In genomic region chr11:133955945-133956421, GRCh38 we compare ENCODE assay signal across 9 cellular contexts. TPM values are rescaled to one million over a fixed set of nuclear protein-coding genes. Genes with fewer than 3 reads are reported as not detected.
DNase-seq lines count a peak whose midpoint lies in the region; ATAC-seq and TF ChIP-seq lines count a peak whose summit lies in the region.
"Had no signal": no experiment of that assay in that cellular context is flagged by ENCODE, and none has a peak within 500 bp of the region (broad histone marks: within the 10 kb centered on the region; RNA-seq: fewer than 3 reads in every experiment).

No MANE protein-coding gene starts in this region.

- H3K4me1 ChIP-seq in RWPE2 (ENCODE audit: insufficient read depth, poor library complexity, severe bottlenecking) (peaks cover 6% of the 10 kb centered on the region), esophagus (ENCODE audit: control insufficient read depth in 2 of 2, insufficient read depth in 2 of 2, low read length in 1 of 2) (peaks cover 4 to 6% of the 10 kb centered on the region in 2 donors)
- H3K4me1 ChIP-seq: SJSA1 had no signal

- H3K36me3 ChIP-seq in RWPE2 (ENCODE audit: low read depth) (no peaks in the 10 kb centered on the region), esophagus (ENCODE audit: control insufficient read depth in 2 of 2, insufficient read depth in 2 of 2, low read length in 1 of 2) (no peaks in the 10 kb centered on the region)
- H3K36me3 ChIP-seq: SJSA1 had no signal

- peak; percentile 4 for ATAC-seq in GM19455 (IDR thresholded peaks at IDR 0.05; ENCODE audit: unreplicated experiment)
- ATAC-seq in RWPE2 (ENCODE audit: low read depth): no peak

- peaks cover 20% of the 10 kb centered on the region for H3K27me3 ChIP-seq in RWPE2 (ENCODE audit: insufficient read depth, poor library complexity, severe bottlenecking)
- H3K27me3 ChIP-seq in esophagus (ENCODE audit: control insufficient read depth in 1 of 2, insufficient read depth in 2 of 2, low read length in 2 of 2): peaks cover 0 to 6% of the 10 kb centered on the region in 2 donors

- WGBS in esophagus, 2 donors: 1 to 2% methylated on average over 51 to 58 of the region's 58 CpGs

- H3K9me3 ChIP-seq in RWPE2 (ENCODE audit: severe bottlenecking) (no peaks in the 10 kb centered on the region), esophagus (ENCODE audit: control insufficient read depth in 2 of 2, insufficient read depth in 1 of 2, low read depth in 1 of 2, low read length in 1 of 2) (no peaks in the 10 kb centered on the region)

- no peak for TF ChIP-seq CTCF in RWPE2 (IDR thresholded peaks at IDR 0.05; ENCODE audit: poor library complexity, severe bottlenecking)
- no peak for TF ChIP-seq CTCF in retinal pigment epithelial cell (conservative IDR thresholded peaks at IDR 0.05; ENCODE audit: low read depth, low read length)

- DNase-seq in RWPE2 (ENCODE audit: low spot score) (no peak), retinal pigment epithelial cell (ENCODE audit: low read depth) (no peak), GF-D8 (lab: John Stamatoyannopoulos, UW) (no peak), SKM-1 (lab: John Stamatoyannopoulos, UW; ENCODE audit: unreplicated experiment) (no peak)
- no peak for DNase-seq in activated effector memory CD4-positive, alpha-beta T cell treated with anti-CD3 and anti-CD28 coated beads, Interleukin-2, amount 50 U/mL, for 16 hours
- DNase-seq in NK-92 treated with Interleukin-12 subunit alpha and Interleukin-12 subunit beta, amount 100 ng/mL, for 24 hours (lab: John Stamatoyannopoulos, UW): no peak

- H3K27ac ChIP-seq in RWPE2 (ENCODE audit: poor library complexity, severe bottlenecking) (no peak overlapping the region), esophagus (ENCODE audit: low read depth in 2 of 2, low read length in 1 of 2) (peak overlapping the region; percentile 68 to 69)
- H3K27ac ChIP-seq: SJSA1 had no signal

- H3K4me3 ChIP-seq in RWPE2 (ENCODE audit: severe bottlenecking) (peak overlapping the region; percentile 51), esophagus (ENCODE audit: low read depth in 1 of 2, low read length in 2 of 2) (peak overlapping the region; percentile 47 to 66), retinal pigment epithelial cell (ENCODE audit: low read length) (peak overlapping the region; percentile 70)

RNA-seq across cellular contexts. Expression of gene IGSF9B, which starts 0.8 kb away (rescaled TPM):
- 1 to 10 TPM in 1 of 2 donors, under 1 TPM in 1; 0.93 to 5.5 TPM for polyA plus RNA-seq in esophagus
